1 cellular context compared by ENCODE assay signal in genomic region chr5:54383941-54384340, GRCh38.
TF ChIP-seq lines count a peak whose summit lies in the region.

No MANE protein-coding gene starts in this region.

TF ChIP-seq in IMR-90, 13 proteins besides CTCF, POLR2A, EP300 and RAD21:
- TF ChIP-seq NFE2L2 (IDR thresholded peaks at IDR 0.05; ENCODE audit: low read depth, low read length) (no peak), CHD1 (IDR thresholded peaks at IDR 0.05; ENCODE audit: low read depth, low read length) (no peak), FOS (IDR thresholded peaks at IDR 0.05; ENCODE audit: low read depth, low read length) (no peak), RFX5 (IDR thresholded peaks at IDR 0.05; ENCODE audit: low read depth, low read length) (no peak), RCOR1 (IDR thresholded peaks at IDR 0.05; ENCODE audit: insufficient replicate concordance, low read length) (no peak)
